9 cellular contexts compared by ENCODE assay signal in the genomic region with DNA sequence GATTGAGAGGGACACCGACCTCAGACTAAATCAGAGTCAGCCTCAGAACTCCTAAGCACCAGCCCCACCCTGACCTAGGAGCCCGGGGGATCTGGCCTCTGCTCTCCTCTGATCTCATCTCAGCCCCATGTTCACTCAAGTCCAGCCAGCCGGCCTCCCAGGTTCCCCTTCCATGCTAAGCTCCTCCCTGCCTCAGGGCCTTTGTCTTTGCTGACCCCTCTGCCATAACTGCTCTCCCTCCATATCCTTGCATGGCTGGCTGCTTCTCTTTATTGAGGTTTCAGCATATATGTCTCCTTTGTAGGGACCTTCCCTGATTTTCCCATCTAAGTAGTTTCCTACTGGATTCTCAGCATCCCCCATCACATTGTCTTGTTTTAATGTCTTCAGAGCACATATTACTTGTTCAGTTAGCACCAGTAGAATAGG. TPM values are rescaled to one million over a fixed set of nuclear protein-coding genes. Genes with fewer than 3 reads are reported as not detected.
DNase-seq lines count a peak whose midpoint lies in the region; ATAC-seq, FAIRE-seq and TF ChIP-seq lines count a peak whose summit lies in the region.
"Had no signal": no experiment of that assay in that cellular context is flagged by ENCODE, and none has a peak within 500 bp of the region (broad histone marks: within the 10 kb centered on the region; RNA-seq: fewer than 3 reads in every experiment).

No MANE protein-coding gene starts in this region.

- 89% methylated on average over 3 of the region's 3 CpGs for WGBS in SK-N-SH (ENCODE audit: low lambda C conversion rate)

- no peak overlapping the region for H2AFZ ChIP-seq in SK-N-SH (ENCODE audit: low read depth)

- CTCF ChIA-PET in activated B cell treated with CpG ODN at 0.5 μM for 24 hours (lab: Charles Lee) = interaction anchor here (0.8 to 2.2 kb wide), 3 partner anchors 13 to 37 kb away, joined by 4 to 13 read pairs (median 5); no protein-coding TSS in a partner anchor
- CTCF ChIA-PET in SK-N-SH (lab: Yijun Ruan, JAX) = interaction anchor here (0.7 to 1.3 kb wide), 2 partner anchors 13 to 17 kb away, joined by 3 to 4 read pairs; no protein-coding TSS in a partner anchor

- DNase-seq in GM20000 (ENCODE audit: low spot score) (peak; percentile 54), activated B cell treated with CpG ODN at 0.5 μM for 24 hours (no peak), islet precursor cell (peak; percentile 19), SK-N-SH (no peak), GM19239 (ENCODE audit: insufficient read length, low spot score) (no peak), RCC 7860 (ENCODE audit: low spot score) (no peak), erythroblast (lab: John Stamatoyannopoulos, UW) (no peak)
- DNase-seq: NCI-H1436 treated with DMSO at 0.1 percent for 48 hours had no signal

- TF ChIP-seq RAD21 in SK-N-SH (IDR thresholded peaks at IDR 0.05; ENCODE audit: low read length) = no peak

- intact Hi-C loops in activated B cell treated with CpG ODN at 0.5 μM for 24 hours (cut with micrococcal nuclease) = loop anchor here (1.0 to 5.0 kb wide), 9 partner anchors 18 to 209 kb away; partner anchors contain the start of genes CCDC86, CD6 and VPS37C

- H3K4me1 ChIP-seq in subcutaneous abdominal adipose tissue (ENCODE audit: control insufficient read depth in 5 of 5, insufficient read depth in 5 of 5, low read length in 5 of 5) (peaks cover 0 to 42% (median 26%) of the 10 kb centered on the region in 5 donors), SK-N-SH (ENCODE audit: control insufficient read depth in 1 of 2, insufficient read depth in 2 of 2, low read depth in 1 of 2, low read length in 1 of 2) (no peaks in the 10 kb centered on the region)

- no peak overlapping the region for H3K4me2 ChIP-seq in SK-N-SH

- TF ChIP-seq CTCF in GM20000 (IDR thresholded peaks at IDR 0.05; ENCODE audit: extremely low read depth, missing control alignments) (no peak), activated B cell treated with CpG ODN at 0.5 μM for 24 hours (IDR thresholded peaks at IDR 0.05) (no peak), SK-N-SH (IDR thresholded peaks at IDR 0.05) (no peak)

- peak overlapping the region; percentile 91 for H3K4me3 Mint-ChIP-seq in activated B cell treated with CpG ODN at 0.5 μM for 24 hours

- H3K4me3 ChIP-seq in subcutaneous abdominal adipose tissue (ENCODE audit: low read depth in 1 of 5, low read length in 5 of 5) (peak overlapping the region; percentile 58 to 93 (median 79)), SK-N-SH (ENCODE audit: low read depth in 2 of 2, low read length in 1 of 2) (no peak overlapping the region)

- H3K9ac ChIP-seq in subcutaneous abdominal adipose tissue (ENCODE audit: low read length in 5 of 5) (peak overlapping the region; percentile 3 to 84 (median 70)), SK-N-SH (no peak overlapping the region)

- POLR2A ChIA-PET in activated B cell treated with CpG ODN at 0.5 μM for 24 hours (lab: Charles Lee) = interaction anchor here (0.9 to 6.0 kb wide), 13 partner anchors 11 to 118 kb away, joined by 3 to 102 read pairs (median 4); partner anchors contain the start of genes CCDC86, CD6, TMEM109 and TMEM132A
- POLR2A ChIA-PET in SK-N-SH (lab: Yijun Ruan, JAX) = no interaction called here

- H3K27ac ChIP-seq in subcutaneous abdominal adipose tissue (ENCODE audit: low read depth, low read length) = peak overlapping the region; percentile 87
- no peak overlapping the region for H3K27ac ChIP-seq in SK-N-SH (ENCODE audit: low read depth in 2 of 2, low read length in 1 of 2)

- H3K79me2 ChIP-seq in SK-N-SH (ENCODE audit: insufficient read depth) = no peaks in the 10 kb centered on the region

- no peak for TF ChIP-seq EP300 in SK-N-SH (IDR thresholded peaks at IDR 0.05; ENCODE audit: borderline replicate concordance in 1 of 2, low read depth in 1 of 2, low read length in 1 of 2)

- H3K9me3 Mint-ChIP-seq in activated B cell treated with CpG ODN at 0.5 μM for 24 hours = no peaks in the 10 kb centered on the region

- peak overlapping the region; percentile 91 for H3K27ac Mint-ChIP-seq in activated B cell treated with CpG ODN at 0.5 μM for 24 hours

- H3K27me3 ChIP-seq in subcutaneous abdominal adipose tissue (ENCODE audit: control insufficient read depth in 5 of 5, insufficient read depth in 4 of 5, low read length in 5 of 5) (no peaks in the 10 kb centered on the region), SK-N-SH (ENCODE audit: insufficient read depth) (no peaks in the 10 kb centered on the region)

- peaks cover 52% of the 10 kb centered on the region for H3K4me1 Mint-ChIP-seq in activated B cell treated with CpG ODN at 0.5 μM for 24 hours

- H3K36me3 ChIP-seq in subcutaneous abdominal adipose tissue (ENCODE audit: control insufficient read depth in 5 of 5, insufficient read depth in 5 of 5, low read length in 5 of 5) (peaks cover 0 to 5% (median 0%) of the 10 kb centered on the region in 5 donors), SK-N-SH (replicated peaks in 1 of 2; ENCODE audit: control insufficient read depth in 1 of 2, insufficient read depth in 2 of 2, low read length in 1 of 2) (no peaks in the 10 kb centered on the region)

- peaks cover 10% of the 10 kb centered on the region for H3K36me3 Mint-ChIP-seq in activated B cell treated with CpG ODN at 0.5 μM for 24 hours (ENCODE audit: low read depth)

- no peaks in the 10 kb centered on the region for H3F3A ChIP-seq in SK-N-SH (replicated peaks; ENCODE audit: insufficient read depth)

- no peaks in the 10 kb centered on the region for H3K9me2 ChIP-seq in SK-N-SH

- H3K27me3 Mint-ChIP-seq in activated B cell treated with CpG ODN at 0.5 μM for 24 hours = no peaks in the 10 kb centered on the region

- TF ChIP-seq POLR2A in erythroblast (IDR thresholded peaks at IDR 0.05; ENCODE audit: low read length) = no peak

- no peak for ATAC-seq in activated B cell treated with CpG ODN at 0.5 μM for 24 hours (ENCODE audit: low read depth)

- H4K20me1 ChIP-seq in SK-N-SH (ENCODE audit: insufficient read depth) = no peaks in the 10 kb centered on the region

- FAIRE-seq in GM19239 (lab: Jason Lieb, UNC) (no peak), RCC 7860 (lab: Jason Lieb, UNC) (no peak)

- no peaks in the 10 kb centered on the region for H3K9me3 ChIP-seq in subcutaneous abdominal adipose tissue (ENCODE audit: control insufficient read depth in 5 of 5, low read length in 5 of 5)
- H3K9me3 ChIP-seq in SK-N-SH = no peaks in the 10 kb centered on the region

TF ChIP-seq in SK-N-SH, 30 proteins besides CTCF, POLR2A, EP300 and RAD21:
- no peak for TF ChIP-seq GABPA (IDR thresholded peaks at IDR 0.05; ENCODE audit: low read depth)

RNA-seq across cellular contexts. Expression of gene SLC15A3, which starts 0.8 kb away (rescaled TPM):
- 76.4 and 77.8 TPM in 2 replicates for total RNA-seq in activated B cell treated with CpG ODN at 0.5 μM for 24 hours
- polyA plus RNA-seq in SK-N-SH (2012; rRNA removed) = 0.13 TPM in 1 of 2 replicates, not detected in the other
- polyA plus RNA-seq in SK-N-SH (2012; cell fraction: cytosol; rRNA removed) = 0.03 TPM in 1 of 2 replicates, not detected in the other
- 0.17 and 0.39 TPM in 2 replicates for polyA plus RNA-seq in SK-N-SH (2012; cell fraction: nucleus; rRNA removed)

RNA-seq across cellular contexts. Expression of gene CD6, which starts 18.7 kb away (rescaled TPM):
- 6.7 and 12.0 TPM in 2 replicates for total RNA-seq in activated B cell treated with CpG ODN at 0.5 μM for 24 hours
- polyA plus RNA-seq in SK-N-SH (2012; rRNA removed) = not detected in 2 replicates
- not detected in 2 replicates for polyA plus RNA-seq in SK-N-SH (2012; cell fraction: cytosol; rRNA removed)
- not detected in 2 replicates for polyA plus RNA-seq in SK-N-SH (2012; cell fraction: nucleus; rRNA removed)

RNA-seq across cellular contexts. Expression of gene TMEM132A, which starts 28.5 kb away (rescaled TPM):
- total RNA-seq in activated B cell treated with CpG ODN at 0.5 μM for 24 hours = 8.2 and 8.7 TPM in 2 replicates
- polyA plus RNA-seq in SK-N-SH (2012; rRNA removed) = 62.2 and 66.9 TPM in 2 replicates
- 30.0 and 50.0 TPM in 2 replicates for polyA plus RNA-seq in SK-N-SH (2012; cell fraction: cytosol; rRNA removed)
- polyA plus RNA-seq in SK-N-SH (2012; cell fraction: nucleus; rRNA removed) = 225 and 315 TPM in 2 replicates

RNA-seq across cellular contexts. Expression of gene TMEM109, which starts 38.8 kb away (rescaled TPM):
- 117 and 121 TPM in 2 replicates for total RNA-seq in activated B cell treated with CpG ODN at 0.5 μM for 24 hours
- 38.0 and 52.7 TPM in 2 replicates for polyA plus RNA-seq in SK-N-SH (2012; rRNA removed)
- 33.3 and 44.2 TPM in 2 replicates for polyA plus RNA-seq in SK-N-SH (2012; cell fraction: cytosol; rRNA removed)
- 23.4 and 25.2 TPM in 2 replicates for polyA plus RNA-seq in SK-N-SH (2012; cell fraction: nucleus; rRNA removed)

RNA-seq across cellular contexts. Expression of gene PRPF19, which starts 46.4 kb away (rescaled TPM):
- 143 and 164 TPM in 2 replicates for total RNA-seq in activated B cell treated with CpG ODN at 0.5 μM for 24 hours
- polyA plus RNA-seq in SK-N-SH (2012; rRNA removed) = 44.0 and 58.9 TPM in 2 replicates
- polyA plus RNA-seq in SK-N-SH (2012; cell fraction: cytosol; rRNA removed) = 36.1 and 49.0 TPM in 2 replicates
- 55.2 and 72.4 TPM in 2 replicates for polyA plus RNA-seq in SK-N-SH (2012; cell fraction: nucleus; rRNA removed)

Comparison
In these comparisons a context has a peak if more than half of its experiments do, and no peak if none do; other contexts are left out.
1. DNase-seq: peak in GM20000 (single experiment) and islet precursor cell (single experiment); none in activated B cell treated with CpG ODN at 0.5 μM for 24 hours (single experiment), SK-N-SH (single experiment), GM19239 (single experiment), RCC 7860 (single experiment) and erythroblast (0 of 2).
2. H3K4me3 ChIP-seq: peak in subcutaneous abdominal adipose tissue (5 of 5); none in SK-N-SH (0 of 2).